27 cellular contexts compared by ENCODE assay signal in genomic region chr3:23256741-23257435, GRCh38. TPM values are rescaled to one million over a fixed set of nuclear protein-coding genes. Genes with fewer than 3 reads are reported as not detected.
A peak's percentile ranks its signal among the peaks of the same experiment; 100 is the strongest.
DNase-seq lines count a peak whose midpoint lies in the region; ATAC-seq, FAIRE-seq and TF ChIP-seq lines count a peak whose summit lies in the region.
"Had no signal": no experiment of that assay in that cellular context is flagged by ENCODE, and none has a peak within 500 bp of the region (broad histone marks: within the 10 kb centered on the region; RNA-seq: fewer than 3 reads in every experiment).

No MANE protein-coding gene starts in this region.

- H3K9me3 ChIP-seq in astrocyte (ENCODE audit: insufficient read depth, low read depth, low read length) = no peaks in the 10 kb centered on the region
- H3K9me3 ChIP-seq: mucosa of descending colon, spleen, transverse colon had no signal

- DNase-seq in GM12892 (ENCODE audit: insufficient read length) = no peak
- DNase-seq in HL-60 (ENCODE audit: low read depth in 1 of 2, low spot score in 1 of 2) = peak in 1 of 2 experiments; percentile 7
- DNase-seq in astrocyte (ENCODE audit: low read depth) = peak; percentile 5
- DNase-seq in myocyte (ENCODE audit: low read depth) = peak; percentile 33
- no peak for DNase-seq in HPDE6-E6E7 (ENCODE audit: extremely low spot score)
- no peak for DNase-seq in islet precursor cell
- DNase-seq: activated CD4-positive, alpha-beta T cell treated with anti-CD3 and anti-CD28 coated beads for 48 hours; activated CD8-positive, alpha-beta memory T cell treated with anti-CD3 and anti-CD28 coated beads, Interleukin-2, amount 10 ng/mL, durations not matched to agents 7 days and 5 days; CD4-positive, alpha-beta memory T cell; DMS153; HCEC 1CT; left ventricle myocardium superior; mucosa of descending colon; NCI-H1048; NCI-H2081 treated with DMSO at 0.1 percent for 48 hours; NCI-H510A; spleen; stimulated activated CD4-positive, alpha-beta T cell treated with anti-CD3 and anti-CD28 coated beads, Interleukin-4, amount 100 ng/mL, for 24 hours; T-cell; transverse colon had no signal

- H3K4me3 Mint-ChIP-seq in astrocyte (ENCODE audit: unreplicated experiment) = no peak overlapping the region
- H3K4me3 Mint-ChIP-seq: activated CD8-positive, alpha-beta memory T cell treated with anti-CD3 and anti-CD28 coated beads, Interleukin-2, amount 10 ng/mL, durations not matched to agents 7 days and 5 days; activated naive CD8-positive, alpha-beta T cell; activated T-helper 17 cell treated with anti-CD3 and anti-CD28 coated beads, Interleukin-2, amount 50 U/mL, for 72 hours; CD4-positive, alpha-beta memory T cell; neural progenitor cell; stimulated activated naive CD8-positive, alpha-beta T cell treated with anti-CD3 and anti-CD28 coated beads, Interleukin-15, Interleukin-2, amounts not matched to agents 100 ng/mL and 50 ng/mL, for 24 hours; T-cell had no signal

- H3K36me3 ChIP-seq in astrocyte (ENCODE audit: insufficient read depth, low read length) = no peaks in the 10 kb centered on the region
- H3K36me3 ChIP-seq: neural progenitor cell, spleen, transverse colon had no signal

- no peak for TF ChIP-seq CTCF in HL-60 (IDR thresholded peaks at IDR 0.05; ENCODE audit: insufficient read depth, low read length)
- no peak for TF ChIP-seq CTCF in astrocyte (IDR thresholded peaks at IDR 0.05; ENCODE audit: insufficient read depth, low read depth, low read length)

- no peak overlapping the region for H2AFZ ChIP-seq in astrocyte (ENCODE audit: low read depth, low read length)
- H2AFZ ChIP-seq: neural progenitor cell had no signal

- no peak overlapping the region for H3K4me2 ChIP-seq in astrocyte (ENCODE audit: low read length)
- H3K4me2 ChIP-seq: neural progenitor cell had no signal

- no peak overlapping the region for H3K27ac Mint-ChIP-seq in astrocyte (ENCODE audit: unreplicated experiment)
- H3K27ac Mint-ChIP-seq: activated CD8-positive, alpha-beta memory T cell treated with anti-CD3 and anti-CD28 coated beads, Interleukin-2, amount 10 ng/mL, durations not matched to agents 7 days and 5 days; activated naive CD8-positive, alpha-beta T cell; activated T-helper 17 cell treated with anti-CD3 and anti-CD28 coated beads, Interleukin-2, amount 50 U/mL, for 72 hours; CD4-positive, alpha-beta memory T cell; neural progenitor cell; stimulated activated naive CD8-positive, alpha-beta T cell treated with anti-CD3 and anti-CD28 coated beads, Interleukin-15, Interleukin-2, amounts not matched to agents 100 ng/mL and 50 ng/mL, for 24 hours; T-cell had no signal

- peaks cover 41% of the 10 kb centered on the region for H3K79me2 ChIP-seq in astrocyte (ENCODE audit: insufficient read depth, low read length)

- H3K4me3 ChIP-seq in HL-60 (replicated peaks; ENCODE audit: insufficient read depth, low read length) (no peak overlapping the region), astrocyte (ENCODE audit: insufficient read depth, low read depth, low read length) (no peak overlapping the region)
- H3K4me3 ChIP-seq: coronary artery, K562, mucosa of descending colon, neural progenitor cell, spleen, transverse colon had no signal

- H3K27me3 ChIP-seq in HL-60 (ENCODE audit: insufficient read depth, poor library complexity, severe bottlenecking) (no peaks in the 10 kb centered on the region), astrocyte (ENCODE audit: insufficient read depth, low read length) (no peaks in the 10 kb centered on the region)
- H3K27me3 ChIP-seq: neural progenitor cell, spleen, transverse colon had no signal

- no peaks in the 10 kb centered on the region for H3K27me3 Mint-ChIP-seq in astrocyte (ENCODE audit: low read depth, unreplicated experiment)
- H3K27me3 Mint-ChIP-seq: activated CD8-positive, alpha-beta memory T cell treated with anti-CD3 and anti-CD28 coated beads, Interleukin-2, amount 10 ng/mL, durations not matched to agents 7 days and 5 days; activated naive CD8-positive, alpha-beta T cell; activated T-helper 17 cell treated with anti-CD3 and anti-CD28 coated beads, Interleukin-2, amount 50 U/mL, for 72 hours; CD4-positive, alpha-beta memory T cell; stimulated activated naive CD8-positive, alpha-beta T cell treated with anti-CD3 and anti-CD28 coated beads, Interleukin-15, Interleukin-2, amounts not matched to agents 100 ng/mL and 50 ng/mL, for 24 hours; T-cell had no signal

- peak; percentile 58 for FAIRE-seq in GM12892 (lab: Jason Lieb, UNC)
- FAIRE-seq in astrocyte (lab: Jason Lieb, UNC) = no peak
- FAIRE-seq: K562 had no signal

- H3K9ac ChIP-seq in astrocyte (ENCODE audit: low read length) = no peak overlapping the region
- H3K9ac ChIP-seq: neural progenitor cell had no signal

- no peak for TF ChIP-seq POLR2A in GM12892 (IDR thresholded peaks at IDR 0.05; ENCODE audit: low read depth, low read length)

- peak overlapping the region; percentile 31; the same call in 1 of the 2 replicates for H3K27ac ChIP-seq in HL-60 (replicated peaks)
- no peak overlapping the region for H3K27ac ChIP-seq in astrocyte (ENCODE audit: low read depth, low read length)
- H3K27ac ChIP-seq: coronary artery, neural progenitor cell, spleen, transverse colon had no signal

- peaks cover 3% of the 10 kb centered on the region for H3K4me1 ChIP-seq in astrocyte (ENCODE audit: insufficient read depth, low read length)

- H3K36me3 Mint-ChIP-seq in astrocyte (ENCODE audit: low read depth, unreplicated experiment) = no peaks in the 10 kb centered on the region
- H3K36me3 Mint-ChIP-seq: activated CD8-positive, alpha-beta memory T cell treated with anti-CD3 and anti-CD28 coated beads, Interleukin-2, amount 10 ng/mL, durations not matched to agents 7 days and 5 days; activated naive CD8-positive, alpha-beta T cell; CD4-positive, alpha-beta memory T cell; T-cell had no signal

- ATAC-seq in HG03469 (IDR thresholded peaks at IDR 0.05; ENCODE audit: unreplicated experiment) = no peak
- ATAC-seq: activated CD8-positive, alpha-beta memory T cell treated with anti-CD3 and anti-CD28 coated beads, Interleukin-2, amount 10 ng/mL, durations not matched to agents 7 days and 5 days; activated T-helper 17 cell treated with anti-CD3 and anti-CD28 coated beads, Interleukin-2, amount 50 U/mL, for 72 hours; K562; left ventricle myocardium superior; mucosa of descending colon; T-cell had no signal

- H4K20me1 ChIP-seq in astrocyte (ENCODE audit: insufficient read depth, low read length) = peaks cover 11% of the 10 kb centered on the region

- peaks cover 2% of the 10 kb centered on the region for H3K9me3 Mint-ChIP-seq in astrocyte (ENCODE audit: unreplicated experiment)
- H3K9me3 Mint-ChIP-seq: T-cell had no signal

- peaks cover 15% of the 10 kb centered on the region for H3K4me1 Mint-ChIP-seq in astrocyte (ENCODE audit: low read depth, unreplicated experiment)
- H3K4me1 Mint-ChIP-seq: activated CD8-positive, alpha-beta memory T cell treated with anti-CD3 and anti-CD28 coated beads, Interleukin-2, amount 10 ng/mL, durations not matched to agents 7 days and 5 days; activated T-helper 17 cell treated with anti-CD3 and anti-CD28 coated beads, Interleukin-2, amount 50 U/mL, for 72 hours; CD4-positive, alpha-beta memory T cell; neural progenitor cell had no signal

RNA-seq across cellular contexts. Expression of gene UBE2E2, which starts 53.8 kb away (rescaled TPM):
- 34.3 TPM for polyA plus RNA-seq in GM12892 (2012; ENCODE audit: missing spikeins)
- total RNA-seq in astrocyte (89.8 and 110 TPM in 2 replicates), myocyte (44.3 and 58.1 TPM in 2 replicates)
- polyA plus RNA-seq in myocyte (2012) = 60.5 TPM

Comparison
In these comparisons a context has a peak if more than half of its experiments do, and no peak if none do; other contexts are left out.
1. DNase-seq: peak in astrocyte (single experiment) and myocyte (single experiment); none in GM12892 (single experiment), HPDE6-E6E7 (single experiment) and islet precursor cell (single experiment).